In the genomic region with DNA sequence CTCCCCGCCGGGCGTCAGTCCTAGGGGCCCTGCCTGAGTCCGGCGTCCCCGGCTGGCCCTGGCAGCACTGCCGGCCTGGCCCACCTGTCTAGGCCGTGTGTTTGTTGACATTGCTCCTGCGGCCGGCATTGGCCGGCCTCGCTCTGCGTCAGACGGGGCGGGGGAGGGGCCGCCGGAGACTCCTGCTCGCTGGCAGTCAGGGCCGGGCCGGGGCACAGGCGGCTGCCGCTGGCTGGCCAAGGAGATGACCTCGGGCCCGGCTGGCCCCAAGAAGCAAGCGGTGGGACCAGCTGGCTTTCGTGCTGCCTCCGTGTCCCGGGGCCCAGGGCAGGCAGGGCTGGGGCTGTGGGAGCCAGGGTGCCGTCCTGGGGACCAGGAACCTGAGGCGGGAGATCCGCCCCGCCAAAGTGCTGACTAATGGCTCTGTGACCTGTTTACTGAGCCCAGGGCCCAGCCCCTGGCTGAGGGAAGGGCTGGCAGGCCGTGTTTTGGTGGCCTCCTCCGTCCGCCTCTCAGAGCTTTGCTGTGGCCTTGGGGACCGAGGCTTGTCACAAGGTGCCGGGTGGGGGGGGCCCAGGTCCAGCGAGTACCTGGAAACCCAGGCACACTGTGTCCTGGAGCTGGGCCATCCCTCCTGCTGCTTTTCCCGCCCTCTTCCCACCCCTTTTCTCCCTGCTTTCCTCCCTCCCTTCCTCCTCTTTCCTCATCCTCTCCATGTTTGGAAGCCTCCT, we compare ENCODE assay signal across 1 cellular context.
TF ChIP-seq lines count a peak whose summit lies in the region.

No MANE protein-coding gene starts in this region.

TF ChIP-seq in HEK293, 187 proteins besides CTCF, POLR2A, EP300 and RAD21 (continued from another document):
- TF ChIP-seq ZFP3 (tag by site-specific recombination; IDR thresholded peaks at IDR 0.05; ENCODE audit: low read depth) = no peak
- TF ChIP-seq ZNF23 (tag by site-specific recombination; IDR thresholded peaks at IDR 0.05; ENCODE audit: borderline replicate concordance) = no peak
- no peak for TF ChIP-seq YY1 (tag by site-specific recombination; IDR thresholded peaks at IDR 0.05)
- TF ChIP-seq ZNF514 (tag by site-specific recombination; IDR thresholded peaks at IDR 0.05) = no peak
- peak; percentile 81 for TF ChIP-seq SP7 (tag by site-specific recombination; IDR thresholded peaks at IDR 0.05)
- peak; percentile 73 for TF ChIP-seq ZBTB8A (tag by site-specific recombination; IDR thresholded peaks at IDR 0.05)
TF ChIP-seq in HEK293: peak in this region for 42.
